In the genomic region with DNA sequence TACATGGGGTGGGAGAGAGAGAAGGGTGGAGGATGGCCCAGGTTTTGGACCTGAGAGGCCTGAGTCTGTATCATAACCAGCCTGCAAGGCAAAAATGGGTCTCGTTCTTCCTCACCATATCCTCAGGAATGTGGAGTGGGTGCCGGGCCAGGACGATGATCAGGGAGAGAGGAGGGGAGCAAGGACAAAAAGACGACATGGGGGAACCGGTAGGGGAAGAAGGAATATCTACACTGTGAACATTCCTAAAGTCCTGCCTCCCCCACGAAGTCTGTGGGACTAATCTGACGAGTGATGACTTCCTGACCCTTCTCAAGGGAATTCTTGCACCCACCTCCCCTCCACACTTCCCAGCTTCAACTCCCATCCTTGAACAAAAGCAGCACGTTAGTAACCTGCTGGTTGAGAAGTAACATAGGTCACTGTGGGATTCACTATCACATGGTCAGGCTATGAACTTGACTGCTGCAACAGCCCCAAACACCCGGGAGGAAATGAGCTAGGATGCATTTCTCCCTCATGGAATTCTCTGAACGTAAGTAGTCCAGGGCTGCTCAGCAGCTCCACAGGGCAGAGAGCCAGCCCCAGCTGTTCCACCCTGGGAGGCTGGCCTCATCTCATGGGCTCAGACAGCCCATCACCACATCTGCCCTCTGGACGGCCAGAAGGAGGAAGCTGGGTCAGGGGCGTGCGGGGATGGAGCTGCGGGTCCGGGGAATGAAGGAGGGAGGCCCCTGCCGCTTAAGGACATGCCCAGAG, we compare ENCODE assay signal across 14 cellular contexts. TPM values are rescaled to one million over a fixed set of nuclear protein-coding genes. Genes with fewer than 3 reads are reported as not detected.
A peak's percentile ranks its signal among the peaks of the same experiment; 100 is the strongest.
DNase-seq lines count a peak whose midpoint lies in the region; ATAC-seq, FAIRE-seq and TF ChIP-seq lines count a peak whose summit lies in the region.
"Had no signal": no experiment of that assay in that cellular context is flagged by ENCODE, and none has a peak within 500 bp of the region (broad histone marks: within the 10 kb centered on the region; RNA-seq: fewer than 3 reads in every experiment).

No MANE protein-coding gene starts in this region.

- intact Hi-C loops in kidney (cut with DNase I) (no loop called here), gastrocnemius medialis (cut with DNase I; ENCODE audit: low total_unique reads) (no loop called here)

- no peaks in the 10 kb centered on the region for H3K36me3 ChIP-seq in kidney (ENCODE audit: control insufficient read depth in 1 of 2, insufficient read depth in 2 of 2, low read length in 2 of 2)
- H3K36me3 ChIP-seq in gastrocnemius medialis: no peaks in the 10 kb centered on the region

- peak; percentile 33 to 61 for ATAC-seq in gastrocnemius medialis
- no peak for ATAC-seq in GM21390 (IDR thresholded peaks at IDR 0.05; ENCODE audit: unreplicated experiment)

- DNase-seq in KBM-7: peak; percentile 37
- peak; percentile 91 for DNase-seq in dermis blood vessel endothelial cell
- peak; percentile 81 for DNase-seq in kidney
- no peak for DNase-seq in gastrocnemius medialis
- no peak for DNase-seq in T1000 (lab: John Stamatoyannopoulos, UW)
- DNase-seq in NCI-H1436 (lab: John Stamatoyannopoulos, UW): no peak
- DNase-seq in RPMI8226: no peak
- DNase-seq: activated CD4-positive, alpha-beta memory T cell treated with anti-CD3 and anti-CD28 coated beads, Interleukin-2, amount 10 ng/mL, durations not matched to agents 7 days and 5 days; activated gamma-delta T cell treated with Interleukin-2 at 50 U/mL for 16 hours; NCI-H1105 treated with DMSO at 0.1 percent for 48 hours; NCI-H524 treated with DMSO at 0.1 percent for 48 hours; T-helper 9 cell had no signal

- no peak overlapping the region for H3K9ac ChIP-seq in kidney (ENCODE audit: low read length in 2 of 2)

- H3K9me3 ChIP-seq in kidney (ENCODE audit: control insufficient read depth in 1 of 2, low read length in 2 of 2): no peaks in the 10 kb centered on the region
- H3K9me3 ChIP-seq in gastrocnemius medialis: no peaks in the 10 kb centered on the region

- FAIRE-seq in kidney (lab: Jason Lieb, UNC): no peak

- H3K27ac ChIP-seq in kidney (ENCODE audit: low read depth in 2 of 2, low read length in 2 of 2) (no peak overlapping the region), gastrocnemius medialis (peak overlapping the region; percentile 5 to 55 (median 47))
- H3K27ac ChIP-seq: epithelial cell of prostate had no signal

- no peaks in the 10 kb centered on the region for H3K27me3 ChIP-seq in gastrocnemius medialis

- H3K4me3 ChIP-seq in kidney (ENCODE audit: low read length in 2 of 2): no peak overlapping the region
- H3K4me3 ChIP-seq in gastrocnemius medialis: no peak overlapping the region

- no peak for TF ChIP-seq CTCF in kidney (IDR thresholded peaks at IDR 0.05; ENCODE audit: borderline replicate concordance, extremely low read depth, insufficient read depth)
- TF ChIP-seq CTCF in gastrocnemius medialis (IDR thresholded peaks at IDR 0.05 in 4 of 5, conservative IDR thresholded peaks at IDR 0.05 in 1 of 5): no peak

- H3K4me1 ChIP-seq in kidney (ENCODE audit: control insufficient read depth in 1 of 2, insufficient read depth in 1 of 2, low read depth in 1 of 2, low read length in 2 of 2): peaks cover 0 to 5% of the 10 kb centered on the region in 2 donors
- H3K4me1 ChIP-seq in gastrocnemius medialis: peaks cover 0 to 7% of the 10 kb centered on the region in 2 donors

- TF ChIP-seq POLR2A in gastrocnemius medialis (IDR thresholded peaks at IDR 0.05): no peak

- in situ Hi-C loops in KBM-7 (cut with MboI; ENCODE audit: low pct_unique_long_range_greater_than_20kb, low sequenced_read_pairs): no loop called here
- in situ Hi-C loops in gastrocnemius medialis (cut with MboI; ENCODE audit: low sequenced_read_pairs in 4 of 4): no loop called here

RNA-seq across cellular contexts. Expression of a gene that starts 36.8 kb away (rescaled TPM):
- 3,052 and 3,683 TPM in 2 replicates for total RNA-seq in dermis blood vessel endothelial cell
- total RNA-seq in kidney: 183 TPM
- polyA plus RNA-seq in kidney (ENCODE audit: insufficient read depth, low read depth, low replicate concordance): 9.6 TPM
- total RNA-seq in gastrocnemius medialis: 100 to 1,000 TPM in 2 of 4 donors, 10 to 100 TPM in 2; 78.8 to 118 (median 101) TPM
- total RNA-seq: activated CD4-positive, alpha-beta memory T cell treated with anti-CD3 and anti-CD28 coated beads, Interleukin-2, amount 10 ng/mL, durations not matched to agents 7 days and 5 days had no signal

RNA-seq across cellular contexts. Expression of a gene that starts 38.9 kb away (rescaled TPM):
- total RNA-seq in dermis blood vessel endothelial cell: 517 and 1,153 TPM in 2 replicates
- total RNA-seq in kidney: 421 TPM
- polyA plus RNA-seq in kidney (ENCODE audit: insufficient read depth, low read depth, low replicate concordance): 301 TPM
- total RNA-seq in gastrocnemius medialis: 10 to 100 TPM; 26.7 to 50.6 (median 48.4) TPM

Comparison
In these comparisons a context has a peak if more than half of its experiments do, and no peak if none do; other contexts are left out.
1. DNase-seq: peak in KBM-7 (single experiment), dermis blood vessel endothelial cell (single experiment) and kidney (single experiment); none in gastrocnemius medialis (0 of 2), T1000 (single experiment), NCI-H1436 (single experiment) and RPMI8226 (single experiment).
2. H3K27ac ChIP-seq: peak in gastrocnemius medialis (4 of 4); none in kidney (0 of 2).
3. RNA of a gene that starts 36.8 kb away (total RNA-seq): 3,052 to 3,683 TPM in dermis blood vessel endothelial cell; 183 TPM in kidney (single experiment) and 78.8 to 118 TPM in gastrocnemius medialis; every median in the first group is over 10 times any median in the second.